ENCODE assay signal across 1 cellular context in genomic region chr2:136375017-136375901, GRCh38.
A peak's percentile ranks its signal among the peaks of the same experiment; 100 is the strongest.
TF ChIP-seq lines count a peak whose summit lies in the region.

No MANE protein-coding gene starts in this region.

TF ChIP-seq in GM12878, 131 proteins besides CTCF, POLR2A, EP300 and RAD21 (continued from another document):
- TF ChIP-seq REST (IDR thresholded peaks at IDR 0.05; ENCODE audit: low read depth, low read length) (no peak), CBX3 (IDR thresholded peaks at IDR 0.05; ENCODE audit: borderline replicate concordance, low read depth) (no peak), CREM (IDR thresholded peaks at IDR 0.05; ENCODE audit: low read depth) (peak; percentile 82), GATAD2B (conservative IDR thresholded peaks at IDR 0.05; ENCODE audit: low read depth) (peak; percentile 41; the same call in 1 of the 2 replicates), CREB1 (IDR thresholded peaks at IDR 0.05; ENCODE audit: low read depth) (peak; percentile 50; the same call in 1 of the 2 replicates), MTA3 (IDR thresholded peaks at IDR 0.05; ENCODE audit: borderline replicate concordance, low read length) (peak; percentile 39; the same call in 1 of the 2 replicates), RB1 (IDR thresholded peaks at IDR 0.05; ENCODE audit: borderline replicate concordance) (no peak), ETV6 (conservative IDR thresholded peaks at IDR 0.05 in 1 of 2, IDR thresholded peaks at IDR 0.05 in 1 of 2; ENCODE audit: borderline replicate concordance in 1 of 2, low read depth in 1 of 2) (peak in 1 of 2 experiments; percentile 81; a peak in 2 of 4 replicates), ZBED1 (IDR thresholded peaks at IDR 0.05; ENCODE audit: borderline replicate concordance) (peak; percentile 74; the same call in 1 of the 2 replicates), IRF4 (IDR thresholded peaks at IDR 0.05; ENCODE audit: low read depth, low read length) (peak; percentile 63; the same call in 1 of the 2 replicates), SUZ12 (IDR thresholded peaks at IDR 0.05; ENCODE audit: unreplicated experiment) (no peak), LARP7 (IDR thresholded peaks at IDR 0.05) (no peak), ATF7 (IDR thresholded peaks at IDR 0.05; ENCODE audit: low read depth) (no peak; the same call in none of the 2 replicates), SIN3A (IDR thresholded peaks at IDR 0.05; ENCODE audit: low read depth, low read length) (no peak), PML (IDR thresholded peaks at IDR 0.05; ENCODE audit: low read length) (0 out of 2 replicates have a peak, but pooled peaks have one; percentile 44), NFIC (IDR thresholded peaks at IDR 0.05; ENCODE audit: low read depth, low read length) (peak; percentile 84; the same call in 1 of the 2 replicates), BCL11A (IDR thresholded peaks at IDR 0.05; ENCODE audit: low read depth, low read length) (peak; percentile 80; the same call in 1 of the 2 replicates), BCL3 (IDR thresholded peaks at IDR 0.05; ENCODE audit: borderline replicate concordance, insufficient read depth, low read depth, low read length, poor library complexity, severe bottlenecking) (peak; percentile 70), NKRF (conservative IDR thresholded peaks at IDR 0.05) (no peak), JUNB (IDR thresholded peaks at IDR 0.05) (peak; percentile 90), STAT1 (conservative IDR thresholded peaks at IDR 0.05) (no peak), ATF3 (IDR thresholded peaks at IDR 0.05; ENCODE audit: borderline replicate concordance, extremely low read depth, low read depth, low read length) (no peak), USF1 (IDR thresholded peaks at IDR 0.05; ENCODE audit: borderline replicate concordance, extremely low read length, insufficient read depth, low read depth, low read length) (no peak)
- TF ChIP-seq, protein P1, sequence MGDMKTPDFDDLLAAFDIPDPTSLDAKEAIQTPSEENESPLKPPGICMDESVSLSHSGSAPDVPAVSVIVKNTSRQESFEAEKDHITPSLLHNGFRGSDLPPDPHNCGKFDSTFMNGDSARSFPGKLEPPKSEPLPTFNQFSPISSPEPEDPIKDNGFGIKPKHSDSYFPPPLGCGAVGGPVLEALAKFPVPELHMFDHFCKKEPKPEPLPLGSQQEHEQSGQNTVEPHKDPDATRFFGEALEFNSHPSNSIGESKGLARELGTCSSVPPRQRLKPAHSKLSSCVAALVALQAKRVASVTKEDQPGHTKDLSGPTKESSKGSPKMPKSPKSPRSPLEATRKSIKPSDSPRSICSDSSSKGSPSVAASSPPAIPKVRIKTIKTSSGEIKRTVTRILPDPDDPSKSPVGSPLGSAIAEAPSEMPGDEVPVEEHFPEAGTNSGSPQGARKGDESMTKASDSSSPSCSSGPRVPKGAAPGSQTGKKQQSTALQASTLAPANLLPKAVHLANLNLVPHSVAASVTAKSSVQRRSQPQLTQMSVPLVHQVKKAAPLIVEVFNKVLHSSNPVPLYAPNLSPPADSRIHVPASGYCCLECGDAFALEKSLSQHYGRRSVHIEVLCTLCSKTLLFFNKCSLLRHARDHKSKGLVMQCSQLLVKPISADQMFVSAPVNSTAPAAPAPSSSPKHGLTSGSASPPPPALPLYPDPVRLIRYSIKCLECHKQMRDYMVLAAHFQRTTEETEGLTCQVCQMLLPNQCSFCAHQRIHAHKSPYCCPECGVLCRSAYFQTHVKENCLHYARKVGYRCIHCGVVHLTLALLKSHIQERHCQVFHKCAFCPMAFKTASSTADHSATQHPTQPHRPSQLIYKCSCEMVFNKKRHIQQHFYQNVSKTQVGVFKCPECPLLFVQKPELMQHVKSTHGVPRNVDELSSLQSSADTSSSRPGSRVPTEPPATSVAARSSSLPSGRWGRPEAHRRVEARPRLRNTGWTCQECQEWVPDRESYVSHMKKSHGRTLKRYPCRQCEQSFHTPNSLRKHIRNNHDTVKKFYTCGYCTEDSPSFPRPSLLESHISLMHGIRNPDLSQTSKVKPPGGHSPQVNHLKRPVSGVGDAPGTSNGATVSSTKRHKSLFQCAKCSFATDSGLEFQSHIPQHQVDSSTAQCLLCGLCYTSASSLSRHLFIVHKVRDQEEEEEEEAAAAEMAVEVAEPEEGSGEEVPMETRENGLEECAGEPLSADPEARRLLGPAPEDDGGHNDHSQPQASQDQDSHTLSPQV (IDR thresholded peaks at IDR 0.05), result no peak
- TF ChIP-seq, protein P2, sequence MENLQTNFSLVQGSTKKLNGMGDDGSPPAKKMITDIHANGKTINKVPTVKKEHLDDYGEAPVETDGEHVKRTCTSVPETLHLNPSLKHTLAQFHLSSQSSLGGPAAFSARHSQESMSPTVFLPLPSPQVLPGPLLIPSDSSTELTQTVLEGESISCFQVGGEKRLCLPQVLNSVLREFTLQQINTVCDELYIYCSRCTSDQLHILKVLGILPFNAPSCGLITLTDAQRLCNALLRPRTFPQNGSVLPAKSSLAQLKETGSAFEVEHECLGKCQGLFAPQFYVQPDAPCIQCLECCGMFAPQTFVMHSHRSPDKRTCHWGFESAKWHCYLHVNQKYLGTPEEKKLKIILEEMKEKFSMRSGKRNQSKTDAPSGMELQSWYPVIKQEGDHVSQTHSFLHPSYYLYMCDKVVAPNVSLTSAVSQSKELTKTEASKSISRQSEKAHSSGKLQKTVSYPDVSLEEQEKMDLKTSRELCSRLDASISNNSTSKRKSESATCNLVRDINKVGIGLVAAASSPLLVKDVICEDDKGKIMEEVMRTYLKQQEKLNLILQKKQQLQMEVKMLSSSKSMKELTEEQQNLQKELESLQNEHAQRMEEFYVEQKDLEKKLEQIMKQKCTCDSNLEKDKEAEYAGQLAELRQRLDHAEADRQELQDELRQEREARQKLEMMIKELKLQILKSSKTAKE (IDR thresholded peaks at IDR 0.05; ENCODE audit: low read depth, poor library complexity, severe bottlenecking), result peak; percentile 87
- TF ChIP-seq, protein P3, sequence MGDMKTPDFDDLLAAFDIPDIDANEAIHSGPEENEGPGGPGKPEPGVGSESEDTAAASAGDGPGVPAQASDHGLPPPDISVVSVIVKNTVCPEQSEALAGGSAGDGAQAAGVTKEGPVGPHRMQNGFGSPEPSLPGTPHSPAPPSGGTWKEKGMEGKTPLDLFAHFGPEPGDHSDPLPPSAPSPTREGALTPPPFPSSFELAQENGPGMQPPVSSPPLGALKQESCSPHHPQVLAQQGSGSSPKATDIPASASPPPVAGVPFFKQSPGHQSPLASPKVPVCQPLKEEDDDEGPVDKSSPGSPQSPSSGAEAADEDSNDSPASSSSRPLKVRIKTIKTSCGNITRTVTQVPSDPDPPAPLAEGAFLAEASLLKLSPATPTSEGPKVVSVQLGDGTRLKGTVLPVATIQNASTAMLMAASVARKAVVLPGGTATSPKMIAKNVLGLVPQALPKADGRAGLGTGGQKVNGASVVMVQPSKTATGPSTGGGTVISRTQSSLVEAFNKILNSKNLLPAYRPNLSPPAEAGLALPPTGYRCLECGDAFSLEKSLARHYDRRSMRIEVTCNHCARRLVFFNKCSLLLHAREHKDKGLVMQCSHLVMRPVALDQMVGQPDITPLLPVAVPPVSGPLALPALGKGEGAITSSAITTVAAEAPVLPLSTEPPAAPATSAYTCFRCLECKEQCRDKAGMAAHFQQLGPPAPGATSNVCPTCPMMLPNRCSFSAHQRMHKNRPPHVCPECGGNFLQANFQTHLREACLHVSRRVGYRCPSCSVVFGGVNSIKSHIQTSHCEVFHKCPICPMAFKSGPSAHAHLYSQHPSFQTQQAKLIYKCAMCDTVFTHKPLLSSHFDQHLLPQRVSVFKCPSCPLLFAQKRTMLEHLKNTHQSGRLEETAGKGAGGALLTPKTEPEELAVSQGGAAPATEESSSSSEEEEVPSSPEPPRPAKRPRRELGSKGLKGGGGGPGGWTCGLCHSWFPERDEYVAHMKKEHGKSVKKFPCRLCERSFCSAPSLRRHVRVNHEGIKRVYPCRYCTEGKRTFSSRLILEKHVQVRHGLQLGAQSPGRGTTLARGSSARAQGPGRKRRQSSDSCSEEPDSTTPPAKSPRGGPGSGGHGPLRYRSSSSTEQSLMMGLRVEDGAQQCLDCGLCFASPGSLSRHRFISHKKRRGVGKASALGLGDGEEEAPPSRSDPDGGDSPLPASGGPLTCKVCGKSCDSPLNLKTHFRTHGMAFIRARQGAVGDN (IDR thresholded peaks at IDR 0.05), result no peak
- TF ChIP-seq, protein P4, sequence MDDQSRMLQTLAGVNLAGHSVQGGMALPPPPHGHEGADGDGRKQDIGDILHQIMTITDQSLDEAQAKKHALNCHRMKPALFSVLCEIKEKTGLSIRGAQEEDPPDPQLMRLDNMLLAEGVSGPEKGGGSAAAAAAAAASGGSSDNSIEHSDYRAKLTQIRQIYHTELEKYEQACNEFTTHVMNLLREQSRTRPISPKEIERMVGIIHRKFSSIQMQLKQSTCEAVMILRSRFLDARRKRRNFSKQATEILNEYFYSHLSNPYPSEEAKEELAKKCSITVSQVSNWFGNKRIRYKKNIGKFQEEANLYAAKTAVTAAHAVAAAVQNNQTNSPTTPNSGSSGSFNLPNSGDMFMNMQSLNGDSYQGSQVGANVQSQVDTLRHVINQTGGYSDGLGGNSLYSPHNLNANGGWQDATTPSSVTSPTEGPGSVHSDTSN (IDR thresholded peaks at IDR 0.05; ENCODE audit: insufficient replicate concordance, low read depth, low read length), result no peak
